In the genomic region with DNA sequence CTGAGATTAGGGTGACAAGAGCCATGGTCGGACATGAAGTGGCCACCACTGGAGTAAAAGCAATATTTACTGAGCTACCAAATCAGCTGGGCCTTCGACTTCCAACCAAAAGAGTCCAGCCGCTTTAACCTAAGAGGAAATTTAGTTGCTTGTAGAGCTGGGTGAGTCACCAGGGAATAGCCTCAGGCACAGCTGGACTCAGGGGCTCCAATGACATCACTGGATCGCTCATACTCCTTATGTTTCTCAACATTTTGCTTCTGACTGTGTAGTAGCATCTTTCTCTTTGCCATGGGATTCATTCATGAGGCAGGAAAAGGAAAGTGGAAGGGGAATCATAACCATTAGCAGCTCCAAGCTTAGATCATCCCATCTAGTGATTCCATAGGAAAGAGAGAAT, we compare ENCODE assay signal across 11 cellular contexts.
DNase-seq lines count a peak whose midpoint lies in the region; ATAC-seq and TF ChIP-seq lines count a peak whose summit lies in the region.
"Had no signal": no experiment of that assay in that cellular context is flagged by ENCODE, and none has a peak within 500 bp of the region (broad histone marks: within the 10 kb centered on the region; RNA-seq: fewer than 3 reads in every experiment).

No MANE protein-coding gene starts in this region.

- H3K9ac ChIP-seq in adipocyte (ENCODE audit: low read length), result no peak overlapping the region

- no peaks in the 10 kb centered on the region for H3K4me1 ChIP-seq in adipocyte (ENCODE audit: control insufficient read depth, insufficient read depth, low read length)

- no peak for TF ChIP-seq CTCF in AG04450 (IDR thresholded peaks at IDR 0.05; ENCODE audit: low read depth, low read length)

- CTCF ChIA-PET in AG04450 (lab: Charles Lee) (interaction anchor here (0.9 kb wide), 1 partner anchor 819 kb away, joined by 3 read pairs; no protein-coding TSS in a partner anchor), HEK293T (lab: Yijun Ruan, JAX) (interaction anchor here (0.6 to 0.7 kb wide), 2 partner anchors 106 to 153 kb away, joined by 3 read pairs; no protein-coding TSS in a partner anchor)

- POLR2A ChIA-PET in AG04450 (lab: Yijun Ruan, JAX) (interaction anchor here (0.8 kb wide), 1 partner anchor 489 kb away, joined by 3 read pairs; no protein-coding TSS in a partner anchor), HEK293T (lab: Yijun Ruan, JAX) (no interaction called here)

- DNase-seq in AG04450 (ENCODE audit: low read depth, low spot score) (peak; percentile 84), HEK293T (ENCODE audit: extremely low spot score) (peak; percentile 34), adipocyte (ENCODE audit: low read depth) (peak; percentile 94), foreskin melanocyte (peak; percentile 85), NCI-H2227 treated with DMSO at 0.1 percent for 48 hours (lab: John Stamatoyannopoulos, UW) (no peak), Ammon's horn (ENCODE audit: low spot score) (no peak)
- DNase-seq: cortex of kidney; naive thymus-derived CD4-positive, alpha-beta T cell had no signal

- H3K27me3 ChIP-seq in AG04450 (ENCODE audit: control insufficient read depth, insufficient read depth, low read length), result peaks cover 13% of the 10 kb centered on the region
- H3K27me3 ChIP-seq in adipocyte (replicated peaks; ENCODE audit: control insufficient read depth, insufficient read depth, low read length), result peaks cover 28% of the 10 kb centered on the region

- H3K27ac ChIP-seq in AG04450 (ENCODE audit: low read depth, low read length), result peak overlapping the region; percentile 57

- no peak for ATAC-seq in HG03469 (IDR thresholded peaks at IDR 0.05; ENCODE audit: unreplicated experiment)
- no peak for ATAC-seq in HG03571 (IDR thresholded peaks at IDR 0.05; ENCODE audit: unreplicated experiment)
- ATAC-seq: naive thymus-derived CD4-positive, alpha-beta T cell; Right ventricle myocardium inferior had no signal

- H3K9me3 ChIP-seq in AG04450 (ENCODE audit: control insufficient read depth, insufficient read depth, low read length) (no peaks in the 10 kb centered on the region), adipocyte (ENCODE audit: control insufficient read depth, low read length) (no peaks in the 10 kb centered on the region)

- no peak overlapping the region for H3K4me3 ChIP-seq in AG04450 (ENCODE audit: low read depth, low read length)
- H3K4me3 ChIP-seq in adipocyte (ENCODE audit: low read length), result no peak overlapping the region

- no peaks in the 10 kb centered on the region for H3K36me3 ChIP-seq in adipocyte (ENCODE audit: control insufficient read depth, insufficient read depth, low read length, severe bottlenecking)

TF ChIP-seq in HEK293T, 16 proteins besides CTCF, POLR2A, EP300 and RAD21:
- TF ChIP-seq NFRKB (IDR thresholded peaks at IDR 0.05), result no peak
- TF ChIP-seq FOXK2 (IDR thresholded peaks at IDR 0.05), result no peak
- TF ChIP-seq BHLHE40 (IDR thresholded peaks at IDR 0.05; ENCODE audit: borderline replicate concordance), result no peak
- no peak for TF ChIP-seq L3MBTL2 (conservative IDR thresholded peaks at IDR 0.05)
- TF ChIP-seq SUZ12 (IDR thresholded peaks at IDR 0.05), result no peak
- TF ChIP-seq CTBP1 (IDR thresholded peaks at IDR 0.05; ENCODE audit: borderline replicate concordance), result no peak
- TF ChIP-seq HDGF (IDR thresholded peaks at IDR 0.05; ENCODE audit: borderline replicate concordance), result no peak
- no peak for TF ChIP-seq TARDBP (IDR thresholded peaks at IDR 0.05)
- TF ChIP-seq LEF1 (IDR thresholded peaks at IDR 0.05; ENCODE audit: borderline replicate concordance), result no peak
- TF ChIP-seq ZNF384 (IDR thresholded peaks at IDR 0.05), result no peak
- TF ChIP-seq, protein P1, sequence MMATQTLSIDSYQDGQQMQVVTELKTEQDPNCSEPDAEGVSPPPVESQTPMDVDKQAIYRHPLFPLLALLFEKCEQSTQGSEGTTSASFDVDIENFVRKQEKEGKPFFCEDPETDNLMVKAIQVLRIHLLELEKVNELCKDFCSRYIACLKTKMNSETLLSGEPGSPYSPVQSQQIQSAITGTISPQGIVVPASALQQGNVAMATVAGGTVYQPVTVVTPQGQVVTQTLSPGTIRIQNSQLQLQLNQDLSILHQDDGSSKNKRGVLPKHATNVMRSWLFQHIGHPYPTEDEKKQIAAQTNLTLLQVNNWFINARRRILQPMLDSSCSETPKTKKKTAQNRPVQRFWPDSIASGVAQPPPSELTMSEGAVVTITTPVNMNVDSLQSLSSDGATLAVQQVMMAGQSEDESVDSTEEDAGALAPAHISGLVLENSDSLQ (IDR thresholded peaks at IDR 0.05), result no peak
- no peak for TF ChIP-seq FOXM1 (IDR thresholded peaks at IDR 0.05; ENCODE audit: borderline replicate concordance)
- no peak for TF ChIP-seq SP1 (IDR thresholded peaks at IDR 0.05)
- no peak for TF ChIP-seq FOXA1 (IDR thresholded peaks at IDR 0.05)
- no peak for TF ChIP-seq ARNT (IDR thresholded peaks at IDR 0.05)

Comparison
In these comparisons a context has a peak if more than half of its experiments do, and no peak if none do; other contexts are left out.
1. DNase-seq: peak in AG04450 (single experiment), HEK293T (single experiment), adipocyte (single experiment) and foreskin melanocyte (single experiment); none in NCI-H2227 treated with DMSO at 0.1 percent for 48 hours (single experiment) and Ammon's horn (single experiment).